In genomic region chrX:153967536-153968214, GRCh38 we compare ENCODE assay signal across 8 cellular contexts. TPM values are rescaled to one million over a fixed set of nuclear protein-coding genes. Genes with fewer than 3 reads are reported as not detected.
DNase-seq lines count a peak whose midpoint lies in the region; ATAC-seq, FAIRE-seq and TF ChIP-seq lines count a peak whose summit lies in the region.

No MANE protein-coding gene starts in this region.

- no peaks in the 10 kb centered on the region for H3K27me3 ChIP-seq in OCI-LY3 (ENCODE audit: low read depth, low read length)
- no peaks in the 10 kb centered on the region for H3K27me3 ChIP-seq in ectodermal cell (ENCODE audit: control insufficient read depth, insufficient read depth, low read length, poor library complexity, severe bottlenecking)
- H3K27me3 ChIP-seq in skeletal muscle satellite cell (ENCODE audit: control insufficient read depth, insufficient read depth, low read length), result no peaks in the 10 kb centered on the region

- H3K4me2 ChIP-seq in OCI-LY3 (ENCODE audit: low read length) (peak overlapping the region; percentile 98), skeletal muscle satellite cell (ENCODE audit: low read length) (peak overlapping the region; percentile 88)

- no peak overlapping the region for H2AFZ ChIP-seq in OCI-LY3 (ENCODE audit: low read depth, low read length)

- H3K27ac ChIP-seq in OCI-LY3 (ENCODE audit: low read length), result peak overlapping the region; percentile 10
- no peak overlapping the region for H3K27ac ChIP-seq in ectodermal cell (ENCODE audit: insufficient read depth, low read depth, low read length, poor library complexity, severe bottlenecking)

- DNase-seq in GM19239 (ENCODE audit: insufficient read length, low spot score), result no peak
- no peak for DNase-seq in mucosa of gallbladder (ENCODE audit: low spot score)
- DNase-seq in GM03348 (ENCODE audit: low spot score), result no peak
- no peak for DNase-seq in NCI-H524 (lab: John Stamatoyannopoulos, UW)

- peaks cover 27% of the 10 kb centered on the region for H3K4me1 ChIP-seq in OCI-LY3 (ENCODE audit: low read length)
- H3K4me1 ChIP-seq in ectodermal cell (ENCODE audit: control insufficient read depth, insufficient read depth, low read length), result peaks cover 21% of the 10 kb centered on the region
- H3K4me1 ChIP-seq in skeletal muscle satellite cell (ENCODE audit: control insufficient read depth, insufficient read depth, low read length), result peaks cover 33% of the 10 kb centered on the region

- FAIRE-seq in GM19239 (lab: Jason Lieb, UNC), result peak; percentile 87

- H3K36me3 ChIP-seq in OCI-LY3 (replicated peaks; ENCODE audit: low read depth, low read length), result peaks cover 29% of the 10 kb centered on the region
- peaks cover 4% of the 10 kb centered on the region for H3K36me3 ChIP-seq in ectodermal cell (ENCODE audit: control insufficient read depth, insufficient read depth, low read length)
- H3K36me3 ChIP-seq in skeletal muscle satellite cell (ENCODE audit: insufficient read depth, low read length), result peaks cover 16% of the 10 kb centered on the region

- peaks cover 89% of the 10 kb centered on the region for H3K79me2 ChIP-seq in OCI-LY3 (ENCODE audit: low read length)

- peaks cover 60% of the 10 kb centered on the region for H4K20me1 ChIP-seq in OCI-LY3 (ENCODE audit: insufficient read depth, low read length)

- H3K9me3 ChIP-seq in OCI-LY3 (ENCODE audit: insufficient read depth, low read length), result no peaks in the 10 kb centered on the region
- no peaks in the 10 kb centered on the region for H3K9me3 ChIP-seq in ectodermal cell (ENCODE audit: control insufficient read depth, low read length)
- H3K9me3 ChIP-seq in skeletal muscle satellite cell (replicated peaks; ENCODE audit: low read length), result no peaks in the 10 kb centered on the region

- peak overlapping the region; percentile 100; the same call in 1 of the 2 replicates for H3K9ac ChIP-seq in OCI-LY3 (ENCODE audit: low read length)
- no peak overlapping the region for H3K9ac ChIP-seq in skeletal muscle satellite cell (ENCODE audit: low read depth, low read length)

- H3K4me3 ChIP-seq in OCI-LY3 (ENCODE audit: low read length) (peak overlapping the region; percentile 97; the same call in 1 of the 2 replicates), ectodermal cell (ENCODE audit: insufficient read depth, low read depth, low read length) (peak overlapping the region; percentile 59), skeletal muscle satellite cell (ENCODE audit: low read length) (peak overlapping the region; percentile 85)

- no peak for ATAC-seq in GM18868 (IDR thresholded peaks at IDR 0.05; ENCODE audit: unreplicated experiment)

- WGBS in ectodermal cell, 2 experiments, result 78 to 81% methylated on average over 16 of the region's 16 CpGs

- no peak for TF ChIP-seq CTCF in OCI-LY3 (IDR thresholded peaks at IDR 0.05; ENCODE audit: low read depth, low read length)

RNA-seq across cellular contexts. Expression of gene HCFC1, which starts 3.9 kb away (rescaled TPM):
- 85.2 TPM for polyA plus RNA-seq in ectodermal cell (2013, experiment 1 of 4)
- polyA plus RNA-seq in ectodermal cell (2013, experiment 2 of 4), result 86.5 TPM
- polyA plus RNA-seq in ectodermal cell (2013, experiment 3 of 4), result 61.4 TPM
- polyA plus RNA-seq in ectodermal cell (2013, experiment 4 of 4), result 68.1 TPM
- total RNA-seq in skeletal muscle satellite cell (2012; rRNA removed), result 22.6 and 24.5 TPM in 2 replicates
- 69.5 TPM for total RNA-seq in mucosa of gallbladder

RNA-seq across cellular contexts. Expression of gene TMEM187, which starts 4.9 kb away (rescaled TPM):
- 9.8 TPM for polyA plus RNA-seq in ectodermal cell (2013, experiment 1 of 4)
- 7.9 TPM for polyA plus RNA-seq in ectodermal cell (2013, experiment 2 of 4)
- polyA plus RNA-seq in ectodermal cell (2013, experiment 3 of 4), result 6.5 TPM
- polyA plus RNA-seq in ectodermal cell (2013, experiment 4 of 4), result 6.7 TPM
- total RNA-seq in skeletal muscle satellite cell (2012; rRNA removed), result 6.8 and 7.6 TPM in 2 replicates
- 14.4 TPM for total RNA-seq in mucosa of gallbladder

RNA-seq across cellular contexts. Expression of gene RENBP, which starts 23.2 kb away (rescaled TPM):
- polyA plus RNA-seq in ectodermal cell (2013, experiment 1 of 4), result 5.0 TPM
- polyA plus RNA-seq in ectodermal cell (2013, experiment 2 of 4), result 7.5 TPM
- 5.1 TPM for polyA plus RNA-seq in ectodermal cell (2013, experiment 3 of 4)
- 7.4 TPM for polyA plus RNA-seq in ectodermal cell (2013, experiment 4 of 4)
- total RNA-seq in skeletal muscle satellite cell (2012; rRNA removed), result 2.4 and 11.2 TPM in 2 replicates
- 19.5 TPM for total RNA-seq in mucosa of gallbladder

RNA-seq across cellular contexts. Expression of gene NAA10, which starts 32.8 kb away (rescaled TPM):
- 104 TPM for polyA plus RNA-seq in ectodermal cell (2013, experiment 1 of 4)
- 95.2 TPM for polyA plus RNA-seq in ectodermal cell (2013, experiment 2 of 4)
- 79.9 TPM for polyA plus RNA-seq in ectodermal cell (2013, experiment 3 of 4)
- 87.6 TPM for polyA plus RNA-seq in ectodermal cell (2013, experiment 4 of 4)
- total RNA-seq in skeletal muscle satellite cell (2012; rRNA removed), result 102 and 164 TPM in 2 replicates
- 81.6 TPM for total RNA-seq in mucosa of gallbladder

RNA-seq across cellular contexts. Expression of gene ARHGAP4, which starts 41.6 kb away (rescaled TPM):
- 9.0 TPM for polyA plus RNA-seq in ectodermal cell (2013, experiment 1 of 4)
- 14.4 TPM for polyA plus RNA-seq in ectodermal cell (2013, experiment 2 of 4)
- polyA plus RNA-seq in ectodermal cell (2013, experiment 3 of 4), result 10.2 TPM
- 9.5 TPM for polyA plus RNA-seq in ectodermal cell (2013, experiment 4 of 4)
- 0.76 and 1.3 TPM in 2 replicates for total RNA-seq in skeletal muscle satellite cell (2012; rRNA removed)
- 53.8 TPM for total RNA-seq in mucosa of gallbladder
